In the genomic region with DNA sequence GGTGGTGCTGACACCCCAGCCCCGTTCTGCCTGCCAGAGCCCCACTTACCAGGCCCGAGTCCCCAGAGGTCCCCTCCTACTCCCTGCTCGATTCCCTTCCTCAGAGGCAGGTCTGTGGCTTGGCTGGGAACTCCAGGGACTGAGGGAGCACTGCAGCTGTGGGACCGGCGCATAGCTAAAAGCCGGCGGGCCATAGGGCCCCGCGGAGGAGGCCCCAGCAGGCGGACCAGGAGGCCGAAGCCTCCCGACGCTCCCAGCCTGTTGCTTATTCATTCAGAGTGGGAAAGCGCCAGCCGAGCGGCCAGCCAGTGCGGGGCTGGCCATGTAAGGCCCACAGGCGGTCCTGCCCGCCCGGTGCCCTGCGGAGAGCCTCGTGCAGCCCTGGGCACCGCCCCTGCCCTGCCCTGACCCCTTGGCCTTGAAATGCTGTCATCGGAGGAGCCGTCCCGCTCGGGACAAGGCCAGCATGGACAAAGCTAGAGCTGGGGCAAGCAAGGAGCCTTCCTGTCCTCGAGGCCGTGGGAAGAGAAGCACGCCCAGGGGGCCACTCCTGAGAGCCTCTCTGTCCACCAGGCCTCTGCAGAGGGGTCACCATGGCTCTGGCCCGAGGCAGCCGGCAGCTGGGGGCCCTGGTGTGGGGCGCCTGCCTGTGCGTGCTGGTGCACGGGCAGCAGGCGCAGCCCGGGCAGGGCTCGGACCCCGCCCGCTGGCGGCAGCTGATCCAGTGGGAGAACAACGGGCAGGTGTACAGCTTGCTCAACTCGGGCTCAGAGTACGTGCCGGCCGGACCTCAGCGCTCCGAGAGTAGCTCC, we compare ENCODE assay signal across 9 cellular contexts. TPM values are rescaled to one million over a fixed set of nuclear protein-coding genes. Genes with fewer than 3 reads are reported as not detected.
A peak's percentile ranks its signal among the peaks of the same experiment; 100 is the strongest.
DNase-seq lines count a peak whose midpoint lies in the region; ATAC-seq, FAIRE-seq and TF ChIP-seq lines count a peak whose summit lies in the region.
"Had no signal": no experiment of that assay in that cellular context is flagged by ENCODE, and none has a peak within 500 bp of the region (broad histone marks: within the 10 kb centered on the region; RNA-seq: fewer than 3 reads in every experiment).

A gene with protein sequence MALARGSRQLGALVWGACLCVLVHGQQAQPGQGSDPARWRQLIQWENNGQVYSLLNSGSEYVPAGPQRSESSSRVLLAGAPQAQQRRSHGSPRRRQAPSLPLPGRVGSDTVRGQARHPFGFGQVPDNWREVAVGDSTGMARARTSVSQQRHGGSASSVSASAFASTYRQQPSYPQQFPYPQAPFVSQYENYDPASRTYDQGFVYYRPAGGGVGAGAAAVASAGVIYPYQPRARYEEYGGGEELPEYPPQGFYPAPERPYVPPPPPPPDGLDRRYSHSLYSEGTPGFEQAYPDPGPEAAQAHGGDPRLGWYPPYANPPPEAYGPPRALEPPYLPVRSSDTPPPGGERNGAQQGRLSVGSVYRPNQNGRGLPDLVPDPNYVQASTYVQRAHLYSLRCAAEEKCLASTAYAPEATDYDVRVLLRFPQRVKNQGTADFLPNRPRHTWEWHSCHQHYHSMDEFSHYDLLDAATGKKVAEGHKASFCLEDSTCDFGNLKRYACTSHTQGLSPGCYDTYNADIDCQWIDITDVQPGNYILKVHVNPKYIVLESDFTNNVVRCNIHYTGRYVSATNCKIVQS (plus strand): TSS at position 272 of the 812 bp plus-strand sequence. CDS start 322 bp downstream, at position 594.

- intact Hi-C loops in right cardiac atrium (cut with DNase I): no loop called here

- peak within 1 kb of the TSS; percentile 65 for H2AFZ ChIP-seq in astrocyte (ENCODE audit: low read depth, low read length)

- peaks cover 26% of the 10 kb centered on the region for H4K20me1 ChIP-seq in astrocyte (ENCODE audit: insufficient read depth, low read length)

- H3K9me3 ChIP-seq in astrocyte (ENCODE audit: insufficient read depth, low read depth, low read length) (no peaks in the 10 kb centered on the region), right cardiac atrium (ENCODE audit: control insufficient read depth, low read length) (no peaks in the 10 kb centered on the region)

- H3K36me3 ChIP-seq in astrocyte (ENCODE audit: insufficient read depth, low read length): no peaks in the 10 kb centered on the region

- peak within 1 kb of the TSS; percentile 84 for H3K27ac Mint-ChIP-seq in astrocyte (ENCODE audit: unreplicated experiment)

- H3K9ac ChIP-seq in astrocyte (ENCODE audit: low read length): peak within 1 kb of the TSS; percentile 87

- peaks cover 63% of the 10 kb centered on the region for H3K4me1 Mint-ChIP-seq in astrocyte (ENCODE audit: low read depth, unreplicated experiment)

- TF ChIP-seq CTCF in astrocyte (IDR thresholded peaks at IDR 0.05; ENCODE audit: insufficient read depth, low read depth, low read length): no peak

- no peaks in the 10 kb centered on the region for H3K27me3 Mint-ChIP-seq in astrocyte (ENCODE audit: low read depth, unreplicated experiment)

- H3K4me3 Mint-ChIP-seq in astrocyte (ENCODE audit: unreplicated experiment): peak within 1 kb of the TSS; percentile 83

- H3K27me3 ChIP-seq in astrocyte (ENCODE audit: insufficient read depth, low read length) (no peaks in the 10 kb centered on the region), right cardiac atrium (ENCODE audit: control insufficient read depth, insufficient read depth) (no peaks in the 10 kb centered on the region)

- WGBS in right cardiac atrium: 8% methylated on average over 48 of the region's 48 CpGs

- peak within 1 kb of the TSS; percentile 94 for H3K4me2 ChIP-seq in astrocyte (ENCODE audit: low read length)

- FAIRE-seq in astrocyte (lab: Jason Lieb, UNC) (no peak), GM12892 (lab: Jason Lieb, UNC) (no peak)
- FAIRE-seq: TTC549 had no signal

- H3K36me3 Mint-ChIP-seq in astrocyte (ENCODE audit: low read depth, unreplicated experiment): peaks cover 12% of the 10 kb centered on the region

- DNase-seq in Daoy (ENCODE audit: low read depth): peak; percentile 90
- peak; percentile 66 for DNase-seq in NCI-H146 (lab: John Stamatoyannopoulos, UW)
- peak; percentile 89 for DNase-seq in astrocyte (ENCODE audit: low read depth)
- DNase-seq in right cardiac atrium: peak; percentile 81 to 91 (median 88)
- peak; percentile 20 for DNase-seq in pons (ENCODE audit: low spot score)
- no peak for DNase-seq in GM12892 (ENCODE audit: insufficient read length)
- DNase-seq in NOMO-1 treated with dmso at 0.1 percent for 144 hours (lab: John Stamatoyannopoulos, UW; ENCODE audit: unreplicated experiment): no peak

- H3K4me1 ChIP-seq in astrocyte (ENCODE audit: insufficient read depth, low read length) (peaks cover 82% of the 10 kb centered on the region), right cardiac atrium (ENCODE audit: control insufficient read depth, insufficient read depth, low read length) (peaks cover 30% of the 10 kb centered on the region)

- H3K27ac ChIP-seq in astrocyte (ENCODE audit: low read depth, low read length) (peak within 1 kb of the TSS; percentile 94), right cardiac atrium (ENCODE audit: low read length) (peak within 1 kb of the TSS; percentile 66)

- ATAC-seq in right cardiac atrium: peak; percentile 60 to 61
- no peak for ATAC-seq in GM19467 (IDR thresholded peaks at IDR 0.05; ENCODE audit: unreplicated experiment)

- H3K4me3 ChIP-seq in astrocyte (ENCODE audit: insufficient read depth, low read depth, low read length) (peak within 1 kb of the TSS; percentile 80), right cardiac atrium (ENCODE audit: low read length) (peak within 1 kb of the TSS; percentile 57)

- no peaks in the 10 kb centered on the region for H3K9me3 Mint-ChIP-seq in astrocyte (ENCODE audit: unreplicated experiment)

- TF ChIP-seq POLR2A in GM12892 (IDR thresholded peaks at IDR 0.05; ENCODE audit: low read depth, low read length): no peak

- peaks cover 88% of the 10 kb centered on the region for H3K79me2 ChIP-seq in astrocyte (ENCODE audit: insufficient read depth, low read length)

RNA-seq across cellular contexts. Expression of the gene that starts here (rescaled TPM):
- total RNA-seq in Daoy (2014; rRNA removed; shearing (Covaris generic)): 125 and 161 TPM in 2 replicates
- total RNA-seq in astrocyte: 280 and 384 TPM in 2 replicates
- 10 to 100 TPM; 17.4 to 41.0 (median 18.6) TPM for total RNA-seq in right cardiac atrium
- polyA plus RNA-seq in right cardiac atrium: 29.8 TPM
- polyA plus RNA-seq in GM12892 (2012; ENCODE audit: missing spikeins): not detected

Comparison
In these comparisons a context has a peak if more than half of its experiments do, and no peak if none do; other contexts are left out.
1. DNase-seq: peak in Daoy (single experiment), NCI-H146 (single experiment), astrocyte (single experiment), right cardiac atrium (3 of 3) and pons (single experiment); none in GM12892 (single experiment) and NOMO-1 treated with dmso at 0.1 percent for 144 hours (single experiment).